ENCODE assay signal across 8 cellular contexts in genomic region chr20:56974499-56975250, GRCh38.
A peak's percentile ranks its signal among the peaks of the same experiment; 100 is the strongest.
DNase-seq lines count a peak whose midpoint lies in the region; ATAC-seq and TF ChIP-seq lines count a peak whose summit lies in the region.

No MANE protein-coding gene starts in this region.

- WGBS in mesendoderm (ENCODE audit: extremely low coverage, insufficient coverage, low lambda C conversion rate): no CpG with 5 or more reads among the region's 21 CpGs

- H3K23ac ChIP-seq in mesendoderm (ENCODE audit: low read length): no peak overlapping the region

- no peaks in the 10 kb centered on the region for H3K27me3 ChIP-seq in mesendoderm (ENCODE audit: insufficient read depth, low read length, poor library complexity)

- no peak overlapping the region for H3K27ac Mint-ChIP-seq in chondrocyte (ENCODE audit: unreplicated experiment)
- no peak overlapping the region for H3K27ac Mint-ChIP-seq in immature natural killer cell

- no peak overlapping the region for H3K56ac ChIP-seq in mesendoderm (ENCODE audit: low read length)

- H3K27ac ChIP-seq in 22Rv1: no peak overlapping the region
- H3K27ac ChIP-seq in mesendoderm (ENCODE audit: low read depth, low read length): no peak overlapping the region

- H3K4me3 Mint-ChIP-seq in chondrocyte (ENCODE audit: unreplicated experiment) (no peak overlapping the region), immature natural killer cell (no peak overlapping the region)

- H4K8ac ChIP-seq in mesendoderm (ENCODE audit: low read depth, low read length): no peak overlapping the region

- no peak overlapping the region for H4K5ac ChIP-seq in mesendoderm (ENCODE audit: low read length)

- no peak overlapping the region for H2BK15ac ChIP-seq in mesendoderm (replicated peaks; ENCODE audit: low read depth)

- H3K9me3 Mint-ChIP-seq in chondrocyte (ENCODE audit: low read depth) (no peaks in the 10 kb centered on the region), immature natural killer cell (peaks cover 0 to 1% (median 0%) of the 10 kb centered on the region in 6 donors)

- no peaks in the 10 kb centered on the region for H3K79me2 ChIP-seq in mesendoderm (ENCODE audit: control insufficient read depth, insufficient read depth, low read length)

- H2BK120ac ChIP-seq in mesendoderm (ENCODE audit: low read depth, low read length): no peak overlapping the region

- H3K4me1 Mint-ChIP-seq in chondrocyte (ENCODE audit: low read depth) (peaks cover 5% of the 10 kb centered on the region), immature natural killer cell (no peaks in the 10 kb centered on the region)

- no peaks in the 10 kb centered on the region for H3K79me1 ChIP-seq in mesendoderm (ENCODE audit: low read length)

- H3K9ac ChIP-seq in mesendoderm (ENCODE audit: low read length): no peak overlapping the region

- H3K4ac ChIP-seq in mesendoderm (ENCODE audit: low read depth, low read length): no peak overlapping the region

- H3K36me3 Mint-ChIP-seq in chondrocyte (ENCODE audit: low read depth) (peaks cover 3% of the 10 kb centered on the region), immature natural killer cell (no peaks in the 10 kb centered on the region)

- no peak overlapping the region for H3K4me2 ChIP-seq in mesendoderm (ENCODE audit: low read length)

- no peaks in the 10 kb centered on the region for H3K4me1 ChIP-seq in mesendoderm (ENCODE audit: control insufficient read depth, low read depth, low read length)

- H3K4me3 ChIP-seq in mesendoderm (ENCODE audit: low read length): no peak overlapping the region

- no peaks in the 10 kb centered on the region for H3K36me3 ChIP-seq in mesendoderm (ENCODE audit: control insufficient read depth, insufficient read depth, low read length)

- TF ChIP-seq CTCF in 22Rv1 (IDR thresholded peaks at IDR 0.05) (peak; percentile 51), chondrocyte (IDR thresholded peaks at IDR 0.05) (peak; percentile 92)

- H3K18ac ChIP-seq in mesendoderm (ENCODE audit: low read length): no peak overlapping the region

- H3K27me3 Mint-ChIP-seq in chondrocyte (ENCODE audit: low read depth) (peaks cover 11% of the 10 kb centered on the region), immature natural killer cell (ENCODE audit: low read depth in 3 of 3) (peaks cover 3 to 22% (median 11%) of the 10 kb centered on the region in 3 donors)

- no peak overlapping the region for H2AK5ac ChIP-seq in mesendoderm (ENCODE audit: low read length)

- no peak overlapping the region for H2BK5ac ChIP-seq in mesendoderm (ENCODE audit: low read length)

- DNase-seq in GM04503 (ENCODE audit: low read depth) (peak; percentile 24), NCI-H748 (lab: John Stamatoyannopoulos, UW; ENCODE audit: unreplicated experiment) (peak; percentile 24), chondrocyte (ENCODE audit: low spot score) (no peak), mesendoderm (peak; percentile 82), immature natural killer cell (no peak)

- ATAC-seq in HG02763 (IDR thresholded peaks at IDR 0.05; ENCODE audit: unreplicated experiment) (no peak), GM21526 (IDR thresholded peaks at IDR 0.05; ENCODE audit: low FRiP score, unreplicated experiment) (no peak)

Comparison
In these comparisons a context has a peak if more than half of its experiments do, and no peak if none do; other contexts are left out.
1. DNase-seq: peak in GM04503 (single experiment), NCI-H748 (single experiment) and mesendoderm (single experiment); none in chondrocyte (single experiment) and immature natural killer cell (0 of 3).